22 cellular contexts compared by ENCODE assay signal in genomic region chr11:904380-904779, GRCh38.
"Had no signal": no experiment of that assay in that cellular context is flagged by ENCODE, and none has a peak within 500 bp of the region (broad histone marks: within the 10 kb centered on the region; RNA-seq: fewer than 3 reads in every experiment).

No MANE protein-coding gene starts in this region.

- ATAC-seq: effector memory CD8-positive, alpha-beta T cell; gastrocnemius medialis; heart right ventricle; left cardiac atrium; left lung; left ventricle myocardium superior; lower lobe of right lung; mucosa of descending colon had no signal

- H3K4me3 Mint-ChIP-seq: dendritic cell treated with granulocyte-macrophage colony-stimulating factor and Interleukin-4, amounts not matched to agents 40 ng/mL and 50 ng/mL, for 4 days; effector memory CD8-positive, alpha-beta T cell; endodermal cell; mesothelial cell of epicardium; naive B cell had no signal

- H3K27me3 Mint-ChIP-seq: dendritic cell treated with granulocyte-macrophage colony-stimulating factor and Interleukin-4, amounts not matched to agents 40 ng/mL and 50 ng/mL, for 4 days; effector memory CD8-positive, alpha-beta T cell; naive B cell had no signal

- H3K9me3 ChIP-seq: esophagus muscularis mucosa, gastrocnemius medialis, heart right ventricle, left lung, lower lobe of right lung, mucosa of descending colon had no signal

- H3K9me3 Mint-ChIP-seq: dendritic cell treated with granulocyte-macrophage colony-stimulating factor and Interleukin-4, amounts not matched to agents 40 ng/mL and 50 ng/mL, for 4 days; effector memory CD8-positive, alpha-beta T cell; endodermal cell; mesothelial cell of epicardium; naive B cell had no signal

- H3K4me3 ChIP-seq: esophagus muscularis mucosa, gastrocnemius medialis, heart right ventricle, left lung, lower lobe of right lung, mucosa of descending colon had no signal

- H3K4me1 Mint-ChIP-seq: endodermal cell had no signal

- H3K27me3 ChIP-seq: esophagus muscularis mucosa, gastrocnemius medialis, heart right ventricle, left lung had no signal

- H3K27ac Mint-ChIP-seq: dendritic cell treated with granulocyte-macrophage colony-stimulating factor and Interleukin-4, amounts not matched to agents 40 ng/mL and 50 ng/mL, for 4 days; effector memory CD8-positive, alpha-beta T cell; endodermal cell; mesothelial cell of epicardium had no signal

- DNase-seq: cortex of kidney; effector CD8-positive, alpha-beta T cell; effector memory CD8-positive, alpha-beta T cell; endodermal cell; foreskin fibroblast; foreskin melanocyte; gastrocnemius medialis; glutamatergic neuron; head of caudate nucleus; heart right ventricle; hippocampal formation; left cardiac atrium; left lung; left ventricle myocardium superior; lower lobe of right lung; mesenchymal stem cell; mucosa of descending colon; naive B cell had no signal

- H3K27ac ChIP-seq: epithelial cell of prostate, esophagus muscularis mucosa, gastrocnemius medialis, heart right ventricle, left lung, lower lobe of right lung had no signal
